13 cellular contexts compared by ENCODE assay signal in genomic region chr1:118081387-118081786, GRCh38.
DNase-seq lines count a peak whose midpoint lies in the region; ATAC-seq and TF ChIP-seq lines count a peak whose summit lies in the region.
"Had no signal": no experiment of that assay in that cellular context is flagged by ENCODE, and none has a peak within 500 bp of the region (broad histone marks: within the 10 kb centered on the region; RNA-seq: fewer than 3 reads in every experiment).

No MANE protein-coding gene starts in this region.

- no peaks in the 10 kb centered on the region for H3K36me3 ChIP-seq in ACC112 (ENCODE audit: insufficient read depth, low read length)
- H3K36me3 ChIP-seq: pancreas had no signal

- H2AFZ ChIP-seq in ACC112 (ENCODE audit: low read length, unreplicated experiment), result peak overlapping the region; percentile 31

- ATAC-seq in GM18520 (IDR thresholded peaks at IDR 0.05; ENCODE audit: unreplicated experiment), result peak; percentile 80
- ATAC-seq in GM21529 (IDR thresholded peaks at IDR 0.05; ENCODE audit: unreplicated experiment), result peak; percentile 73
- ATAC-seq in HG03520 (IDR thresholded peaks at IDR 0.05; ENCODE audit: unreplicated experiment), result peak; percentile 62

- no peaks in the 10 kb centered on the region for H3K79me2 ChIP-seq in ACC112 (ENCODE audit: control insufficient read depth, insufficient read depth, low read length, unreplicated experiment)

- no peaks in the 10 kb centered on the region for H3K27me3 ChIP-seq in ACC112 (ENCODE audit: insufficient read depth, low read length)
- H3K27me3 ChIP-seq: pancreas had no signal

- CTCF ChIA-PET in RWPE1 (lab: Yijun Ruan, JAX), result no interaction called here

- no peak overlapping the region for H3K27ac ChIP-seq in ACC112 (ENCODE audit: low read depth, low read length)
- no peak overlapping the region for H3K27ac ChIP-seq in RWPE1
- H3K27ac ChIP-seq: pancreas had no signal

- POLR2A ChIA-PET in RWPE1 (lab: Yijun Ruan, JAX; ENCODE audit: low non-redundant PET), result interaction anchor here (0.6 kb wide), 1 partner anchor 1435 kb away, joined by 3 read pairs; no protein-coding TSS in a partner anchor

- peak overlapping the region; percentile 6; the same call in 1 of the 2 replicates for H3K4me3 ChIP-seq in ACC112 (ENCODE audit: low read depth, low read length)
- H3K4me3 ChIP-seq: pancreas had no signal

- DNase-seq in NCI-H1694 treated with DMSO at 0.1 percent for 48 hours (lab: John Stamatoyannopoulos, UW) (no peak), midbrain (lab: John Stamatoyannopoulos, UW) (no peak), D341Med (ENCODE audit: low spot score) (no peak), RWPE1 (ENCODE audit: low spot score) (no peak)
- DNase-seq: effector CD4-positive, alpha-beta T cell; glutamatergic neuron; H7; NCI-H187 treated with DMSO at 0.1 percent for 48 hours; pancreas had no signal

- no peak for TF ChIP-seq CTCF in RWPE1 (conservative IDR thresholded peaks at IDR 0.05; ENCODE audit: low read depth)

- H3K4me1 ChIP-seq in ACC112 (ENCODE audit: control insufficient read depth, insufficient read depth, low read length, unreplicated experiment), result no peaks in the 10 kb centered on the region
